ENCODE assay signal across 1 cellular context in genomic region chr6:10535198-10535597, GRCh38.
TF ChIP-seq lines count a peak whose summit lies in the region.

No MANE protein-coding gene starts in this region.

TF ChIP-seq in H1, 55 proteins besides CTCF, POLR2A, EP300 and RAD21 (continued from another document):
- no peak for TF ChIP-seq SAP30 (IDR thresholded peaks at IDR 0.05; ENCODE audit: insufficient read depth, insufficient replicate concordance, low read length)
- TF ChIP-seq SP1 (IDR thresholded peaks at IDR 0.05; ENCODE audit: low read depth, low read length), result no peak
- no peak for TF ChIP-seq SUZ12 (IDR thresholded peaks at IDR 0.05; ENCODE audit: low read length)
- no peak for TF ChIP-seq POU5F1 (IDR thresholded peaks at IDR 0.05; ENCODE audit: low read depth, low read length)
- TF ChIP-seq ATF3 (IDR thresholded peaks at IDR 0.05; ENCODE audit: insufficient read depth, low read depth, low read length), result no peak
